Comparison of ENCODE assay signal across 1 cellular context in the genomic region with DNA sequence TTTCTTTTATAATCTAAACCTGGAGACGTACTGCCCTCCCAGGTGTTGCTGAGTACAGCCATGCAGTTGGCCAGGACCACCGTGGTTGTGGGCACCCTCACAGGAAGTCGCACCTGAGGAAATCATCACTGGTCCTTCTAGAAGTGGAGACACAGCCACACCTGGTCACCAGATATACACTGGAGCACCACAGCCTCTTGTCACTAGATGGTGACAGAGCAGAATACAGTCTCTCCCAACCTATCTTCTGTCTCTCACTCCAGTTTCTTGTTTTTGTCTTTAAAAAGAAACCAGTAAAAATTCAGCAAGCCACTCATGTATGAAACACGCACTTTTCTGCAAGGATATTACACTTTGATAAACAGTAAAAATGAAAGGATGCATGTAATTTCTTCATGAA.
TF ChIP-seq lines count a peak whose summit lies in the region.

No MANE protein-coding gene starts in this region.

TF ChIP-seq in K562, 482 proteins besides CTCF, POLR2A, EP300 and RAD21 (continued from another document):
- TF ChIP-seq, protein P1, sequence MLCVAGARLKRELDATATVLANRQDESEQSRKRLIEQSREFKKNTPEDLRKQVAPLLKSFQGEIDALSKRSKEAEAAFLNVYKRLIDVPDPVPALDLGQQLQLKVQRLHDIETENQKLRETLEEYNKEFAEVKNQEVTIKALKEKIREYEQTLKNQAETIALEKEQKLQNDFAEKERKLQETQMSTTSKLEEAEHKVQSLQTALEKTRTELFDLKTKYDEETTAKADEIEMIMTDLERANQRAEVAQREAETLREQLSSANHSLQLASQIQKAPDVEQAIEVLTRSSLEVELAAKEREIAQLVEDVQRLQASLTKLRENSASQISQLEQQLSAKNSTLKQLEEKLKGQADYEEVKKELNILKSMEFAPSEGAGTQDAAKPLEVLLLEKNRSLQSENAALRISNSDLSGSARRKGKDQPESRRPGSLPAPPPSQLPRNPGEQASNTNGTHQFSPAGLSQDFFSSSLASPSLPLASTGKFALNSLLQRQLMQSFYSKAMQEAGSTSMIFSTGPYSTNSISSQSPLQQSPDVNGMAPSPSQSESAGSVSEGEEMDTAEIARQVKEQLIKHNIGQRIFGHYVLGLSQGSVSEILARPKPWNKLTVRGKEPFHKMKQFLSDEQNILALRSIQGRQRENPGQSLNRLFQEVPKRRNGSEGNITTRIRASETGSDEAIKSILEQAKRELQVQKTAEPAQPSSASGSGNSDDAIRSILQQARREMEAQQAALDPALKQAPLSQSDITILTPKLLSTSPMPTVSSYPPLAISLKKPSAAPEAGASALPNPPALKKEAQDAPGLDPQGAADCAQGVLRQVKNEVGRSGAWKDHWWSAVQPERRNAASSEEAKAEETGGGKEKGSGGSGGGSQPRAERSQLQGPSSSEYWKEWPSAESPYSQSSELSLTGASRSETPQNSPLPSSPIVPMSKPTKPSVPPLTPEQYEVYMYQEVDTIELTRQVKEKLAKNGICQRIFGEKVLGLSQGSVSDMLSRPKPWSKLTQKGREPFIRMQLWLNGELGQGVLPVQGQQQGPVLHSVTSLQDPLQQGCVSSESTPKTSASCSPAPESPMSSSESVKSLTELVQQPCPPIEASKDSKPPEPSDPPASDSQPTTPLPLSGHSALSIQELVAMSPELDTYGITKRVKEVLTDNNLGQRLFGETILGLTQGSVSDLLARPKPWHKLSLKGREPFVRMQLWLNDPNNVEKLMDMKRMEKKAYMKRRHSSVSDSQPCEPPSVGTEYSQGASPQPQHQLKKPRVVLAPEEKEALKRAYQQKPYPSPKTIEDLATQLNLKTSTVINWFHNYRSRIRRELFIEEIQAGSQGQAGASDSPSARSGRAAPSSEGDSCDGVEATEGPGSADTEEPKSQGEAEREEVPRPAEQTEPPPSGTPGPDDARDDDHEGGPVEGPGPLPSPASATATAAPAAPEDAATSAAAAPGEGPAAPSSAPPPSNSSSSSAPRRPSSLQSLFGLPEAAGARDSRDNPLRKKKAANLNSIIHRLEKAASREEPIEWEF (CRISPR knock-in tag; IDR thresholded peaks at IDR 0.05): no peak
- TF ChIP-seq, protein P2, sequence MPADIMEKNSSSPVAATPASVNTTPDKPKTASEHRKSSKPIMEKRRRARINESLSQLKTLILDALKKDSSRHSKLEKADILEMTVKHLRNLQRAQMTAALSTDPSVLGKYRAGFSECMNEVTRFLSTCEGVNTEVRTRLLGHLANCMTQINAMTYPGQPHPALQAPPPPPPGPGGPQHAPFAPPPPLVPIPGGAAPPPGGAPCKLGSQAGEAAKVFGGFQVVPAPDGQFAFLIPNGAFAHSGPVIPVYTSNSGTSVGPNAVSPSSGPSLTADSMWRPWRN (IDR thresholded peaks at IDR 0.05; ENCODE audit: low read depth): no peak
- TF ChIP-seq EZH2 (IDR thresholded peaks at IDR 0.05; ENCODE audit: borderline replicate concordance, low read depth, low read length) (no peak), DNMT1 (IDR thresholded peaks at IDR 0.05) (no peak), U2AF2 (optimal IDR thresholded peaks at IDR 0.05; ENCODE audit: low read depth, low read length) (no peak), NR2F6 (CRISPR knock-in tag; IDR thresholded peaks at IDR 0.05) (no peak), FOXO4 (CRISPR knock-in tag; IDR thresholded peaks at IDR 0.05) (no peak), DLX4 (CRISPR knock-in tag; IDR thresholded peaks at IDR 0.05) (no peak), FOXK2 (conservative IDR thresholded peaks at IDR 0.05 in 1 of 2, IDR thresholded peaks at IDR 0.05 in 1 of 2; ENCODE audit: low read depth in 2 of 2) (no peak), GABPA (tag; conservative IDR thresholded peaks at IDR 0.05; ENCODE audit: low read depth) (no peak), HNRNPLL (IDR thresholded peaks at IDR 0.05; ENCODE audit: low read depth, low read length, poor library complexity, severe bottlenecking) (no peak), POLR2G (IDR thresholded peaks at IDR 0.05; ENCODE audit: low read depth, low read length) (no peak), ZFP91 (CRISPR knock-in tag; IDR thresholded peaks at IDR 0.05) (no peak), EHMT2 (IDR thresholded peaks at IDR 0.05) (no peak), ZNF253 (CRISPR knock-in tag; conservative IDR thresholded peaks at IDR 0.05) (no peak)
- TF ChIP-seq, protein P3, sequence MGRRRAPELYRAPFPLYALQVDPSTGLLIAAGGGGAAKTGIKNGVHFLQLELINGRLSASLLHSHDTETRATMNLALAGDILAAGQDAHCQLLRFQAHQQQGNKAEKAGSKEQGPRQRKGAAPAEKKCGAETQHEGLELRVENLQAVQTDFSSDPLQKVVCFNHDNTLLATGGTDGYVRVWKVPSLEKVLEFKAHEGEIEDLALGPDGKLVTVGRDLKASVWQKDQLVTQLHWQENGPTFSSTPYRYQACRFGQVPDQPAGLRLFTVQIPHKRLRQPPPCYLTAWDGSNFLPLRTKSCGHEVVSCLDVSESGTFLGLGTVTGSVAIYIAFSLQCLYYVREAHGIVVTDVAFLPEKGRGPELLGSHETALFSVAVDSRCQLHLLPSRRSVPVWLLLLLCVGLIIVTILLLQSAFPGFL (CRISPR knock-in tag; IDR thresholded peaks at IDR 0.05): no peak
- TF ChIP-seq, protein P4, sequence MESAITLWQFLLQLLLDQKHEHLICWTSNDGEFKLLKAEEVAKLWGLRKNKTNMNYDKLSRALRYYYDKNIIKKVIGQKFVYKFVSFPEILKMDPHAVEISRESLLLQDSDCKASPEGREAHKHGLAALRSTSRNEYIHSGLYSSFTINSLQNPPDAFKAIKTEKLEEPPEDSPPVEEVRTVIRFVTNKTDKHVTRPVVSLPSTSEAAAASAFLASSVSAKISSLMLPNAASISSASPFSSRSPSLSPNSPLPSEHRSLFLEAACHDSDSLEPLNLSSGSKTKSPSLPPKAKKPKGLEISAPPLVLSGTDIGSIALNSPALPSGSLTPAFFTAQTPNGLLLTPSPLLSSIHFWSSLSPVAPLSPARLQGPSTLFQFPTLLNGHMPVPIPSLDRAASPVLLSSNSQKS (CRISPR knock-in tag; IDR thresholded peaks at IDR 0.05): no peak
- TF ChIP-seq, protein P5, sequence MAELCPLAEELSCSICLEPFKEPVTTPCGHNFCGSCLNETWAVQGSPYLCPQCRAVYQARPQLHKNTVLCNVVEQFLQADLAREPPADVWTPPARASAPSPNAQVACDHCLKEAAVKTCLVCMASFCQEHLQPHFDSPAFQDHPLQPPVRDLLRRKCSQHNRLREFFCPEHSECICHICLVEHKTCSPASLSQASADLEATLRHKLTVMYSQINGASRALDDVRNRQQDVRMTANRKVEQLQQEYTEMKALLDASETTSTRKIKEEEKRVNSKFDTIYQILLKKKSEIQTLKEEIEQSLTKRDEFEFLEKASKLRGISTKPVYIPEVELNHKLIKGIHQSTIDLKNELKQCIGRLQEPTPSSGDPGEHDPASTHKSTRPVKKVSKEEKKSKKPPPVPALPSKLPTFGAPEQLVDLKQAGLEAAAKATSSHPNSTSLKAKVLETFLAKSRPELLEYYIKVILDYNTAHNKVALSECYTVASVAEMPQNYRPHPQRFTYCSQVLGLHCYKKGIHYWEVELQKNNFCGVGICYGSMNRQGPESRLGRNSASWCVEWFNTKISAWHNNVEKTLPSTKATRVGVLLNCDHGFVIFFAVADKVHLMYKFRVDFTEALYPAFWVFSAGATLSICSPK (IDR thresholded peaks at IDR 0.05; ENCODE audit: borderline replicate concordance): no peak
